Comparison of ENCODE assay signal across 1 cellular context in the genomic region with DNA sequence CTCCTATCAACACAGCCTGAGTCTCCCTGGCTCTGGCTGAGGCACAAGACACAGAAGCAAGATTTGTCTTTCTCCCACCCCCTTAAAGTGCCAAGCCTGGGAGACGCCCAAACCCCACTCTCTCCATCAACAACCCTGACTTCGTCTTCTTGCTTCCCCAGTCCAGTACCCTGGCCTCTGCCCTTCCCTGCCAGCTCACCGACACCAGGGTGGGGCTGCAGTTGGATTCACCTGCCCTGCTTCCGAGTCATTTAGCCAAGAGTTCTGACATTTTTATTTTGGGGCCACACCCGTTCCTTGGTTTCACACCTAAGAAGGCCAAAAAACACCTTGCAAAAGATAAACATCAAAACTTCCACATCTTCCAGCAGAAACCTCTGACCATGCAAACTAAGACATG.
TF ChIP-seq lines count a peak whose summit lies in the region.

No MANE protein-coding gene starts in this region.

TF ChIP-seq in HepG2, 621 proteins besides CTCF, POLR2A, EP300 and RAD21 (continued from another document):
- TF ChIP-seq ZNF609 (CRISPR knock-in tag; IDR thresholded peaks at IDR 0.05; ENCODE audit: borderline replicate concordance) (no peak), GABPA (IDR thresholded peaks at IDR 0.05; ENCODE audit: low read depth, low read length) (no peak), GABPA (CRISPR knock-in tag; IDR thresholded peaks at IDR 0.05; ENCODE audit: low read depth) (no peak), PAX8 (CRISPR knock-in tag; IDR thresholded peaks at IDR 0.05; ENCODE audit: borderline replicate concordance) (no peak), ZBTB14 (CRISPR knock-in tag; IDR thresholded peaks at IDR 0.05) (no peak), CAMTA2 (CRISPR knock-in tag; IDR thresholded peaks at IDR 0.05; ENCODE audit: borderline replicate concordance) (no peak)
- TF ChIP-seq, protein P1, sequence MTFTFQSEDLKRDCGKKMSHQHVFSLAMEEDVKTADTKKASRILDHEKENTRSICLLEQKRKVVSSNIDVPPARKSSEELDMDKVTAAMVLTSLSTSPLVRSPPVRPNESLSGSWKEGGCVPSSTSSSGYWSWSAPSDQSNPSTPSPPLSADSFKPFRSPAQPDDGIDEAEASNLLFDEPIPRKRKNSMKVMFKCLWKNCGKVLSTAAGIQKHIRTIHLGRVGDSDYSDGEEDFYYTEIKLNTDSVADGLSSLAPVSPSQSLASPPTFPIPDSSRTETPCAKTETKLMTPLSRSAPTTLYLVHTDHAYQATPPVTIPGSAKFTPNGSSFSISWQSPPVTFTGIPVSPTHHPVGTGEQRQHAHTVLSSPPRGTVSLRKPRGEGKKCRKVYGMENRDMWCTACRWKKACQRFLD (CRISPR knock-in tag; IDR thresholded peaks at IDR 0.05; ENCODE audit: borderline replicate concordance), result no peak
